Comparison of ENCODE assay signal across 29 cellular contexts in the genomic region with DNA sequence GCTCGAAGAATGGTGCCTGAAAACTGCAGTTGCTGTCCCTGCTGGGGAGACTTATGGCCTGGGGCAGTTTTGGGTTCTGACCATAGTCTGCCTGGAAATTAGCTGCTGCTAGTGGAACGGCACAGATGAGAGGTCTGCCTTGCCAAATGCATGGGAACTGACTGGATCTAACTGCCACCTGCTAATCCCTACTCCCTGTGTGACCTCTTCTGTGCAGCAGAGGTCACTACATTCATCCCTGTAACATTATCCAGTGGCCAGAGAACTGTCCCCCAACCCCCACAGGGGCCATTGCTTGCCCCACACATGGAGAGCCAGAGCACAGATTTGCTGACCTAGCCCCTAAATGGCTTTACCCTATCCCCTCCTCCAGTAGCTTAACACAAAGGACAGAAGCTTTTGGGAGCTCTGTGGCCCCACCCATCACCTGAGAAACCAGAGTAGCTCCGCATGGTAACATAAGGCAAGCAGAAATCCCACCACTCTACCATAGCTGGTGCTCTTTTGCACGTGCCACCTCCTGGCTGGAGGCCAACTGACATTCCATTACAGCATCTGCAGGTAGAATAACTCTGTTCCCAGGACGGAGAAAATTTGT.
A peak's percentile ranks its signal among the peaks of the same experiment; 100 is the strongest.
DNase-seq lines count a peak whose midpoint lies in the region; ATAC-seq and TF ChIP-seq lines count a peak whose summit lies in the region.
"Had no signal": no experiment of that assay in that cellular context is flagged by ENCODE, and none has a peak within 500 bp of the region (broad histone marks: within the 10 kb centered on the region; RNA-seq: fewer than 3 reads in every experiment).

No MANE protein-coding gene starts in this region.

- H3K27ac Mint-ChIP-seq in naive thymus-derived CD4-positive, alpha-beta T cell, result no peak overlapping the region
- H3K27ac Mint-ChIP-seq: activated CD4-positive, alpha-beta memory T cell treated with anti-CD3 and anti-CD28 coated beads for 36 hours; activated naive CD4-positive, alpha-beta T cell treated with anti-CD3 and anti-CD28 coated beads, Interleukin-2, amount 50 U/mL, for 24 hours; activated T-helper 17 cell treated with anti-CD3 and anti-CD28 coated beads, Interleukin-2, amount 50 U/mL, for 72 hours; memory B cell; natural killer cell; stimulated activated naive B cell treated with anti-CD40 and anti-IgM and Interleukin-4, amounts not matched to agents 10 μg/mL and 1 μg/mL and 100 μg/mL, for 72 hours had no signal

- H3K4ac ChIP-seq in mesendoderm (ENCODE audit: low read depth, low read length), result no peak overlapping the region

- H2AK5ac ChIP-seq in mesendoderm (ENCODE audit: low read length), result no peak overlapping the region

- no CpG with 5 or more reads among the region's 5 CpGs for WGBS in mesendoderm (ENCODE audit: extremely low coverage, insufficient coverage, low lambda C conversion rate)

- no peak overlapping the region for H2BK120ac ChIP-seq in mesendoderm (ENCODE audit: low read depth, low read length)

- H3K36me3 Mint-ChIP-seq in naive thymus-derived CD4-positive, alpha-beta T cell, result no peaks in the 10 kb centered on the region
- H3K36me3 Mint-ChIP-seq: activated CD4-positive, alpha-beta memory T cell treated with anti-CD3 and anti-CD28 coated beads for 36 hours; activated naive CD4-positive, alpha-beta T cell treated with anti-CD3 and anti-CD28 coated beads, Interleukin-2, amount 50 U/mL, for 24 hours; memory B cell; stimulated activated naive B cell treated with anti-CD40 and anti-IgM and Interleukin-4, amounts not matched to agents 10 μg/mL and 1 μg/mL and 100 μg/mL, for 72 hours had no signal

- no peak overlapping the region for H3K4me2 ChIP-seq in mesendoderm (ENCODE audit: low read length)

- H3K27me3 ChIP-seq in mesendoderm (ENCODE audit: insufficient read depth, low read length, poor library complexity) (no peaks in the 10 kb centered on the region), upper lobe of right lung (no peaks in the 10 kb centered on the region)
- H3K27me3 ChIP-seq in naive thymus-derived CD4-positive, alpha-beta T cell (ENCODE audit: control insufficient read depth in 2 of 2, insufficient read depth in 2 of 2, low read length in 2 of 2), result no peaks in the 10 kb centered on the region
- H3K27me3 ChIP-seq: cardiac muscle cell, right atrium auricular region had no signal

- no peak overlapping the region for H3K18ac ChIP-seq in mesendoderm (ENCODE audit: low read length)

- H3K23ac ChIP-seq in mesendoderm (ENCODE audit: low read length), result no peak overlapping the region

- no peaks in the 10 kb centered on the region for H3K79me2 ChIP-seq in mesendoderm (ENCODE audit: control insufficient read depth, insufficient read depth, low read length)
- H3K79me2 ChIP-seq: parathyroid adenoma had no signal

- TF ChIP-seq CTCF in upper lobe of right lung (IDR thresholded peaks at IDR 0.05), result no peak

- H3K9me3 ChIP-seq in upper lobe of right lung, result no peaks in the 10 kb centered on the region
- peaks cover 0 to 4% (median 0%) of the 10 kb centered on the region in 3 experiments for H3K9me3 ChIP-seq in naive thymus-derived CD4-positive, alpha-beta T cell (ENCODE audit: control insufficient read depth in 2 of 3, low read length in 3 of 3)
- H3K9me3 ChIP-seq: right atrium auricular region, thoracic aorta had no signal

- H2BK5ac ChIP-seq in mesendoderm (ENCODE audit: low read length), result no peak overlapping the region

- no peak overlapping the region for H3K4me3 ChIP-seq in mesendoderm (ENCODE audit: low read length)
- H3K4me3 ChIP-seq in upper lobe of right lung, result no peak overlapping the region
- no peak overlapping the region for H3K4me3 ChIP-seq in naive thymus-derived CD4-positive, alpha-beta T cell (ENCODE audit: low read length)
- H3K4me3 ChIP-seq: cardiac muscle cell, right atrium auricular region, thoracic aorta had no signal

- H2BK15ac ChIP-seq in mesendoderm (replicated peaks; ENCODE audit: low read depth), result no peak overlapping the region

- H3K79me1 ChIP-seq in mesendoderm (ENCODE audit: low read length), result no peaks in the 10 kb centered on the region

- CTCF ChIA-PET in naive thymus-derived CD4-positive, alpha-beta T cell (lab: Charles Lee), result no interaction called here

- peaks cover 3 to 19% (median 11%) of the 10 kb centered on the region in 11 donors for H3K9me3 Mint-ChIP-seq in naive thymus-derived CD4-positive, alpha-beta T cell
- H3K9me3 Mint-ChIP-seq: memory B cell had no signal

- DNase-seq in left ventricle myocardium superior, result no peak
- DNase-seq in Right ventricle myocardium inferior (ENCODE audit: missing footprints), result no peak
- DNase-seq in UCSD-AML1 (lab: John Stamatoyannopoulos, UW; ENCODE audit: unreplicated experiment), result peak; percentile 4
- peak; percentile 34 for DNase-seq in mesendoderm
- DNase-seq in upper lobe of right lung, result no peak
- DNase-seq in NCI-H1105 treated with DMSO at 0.1 percent for 48 hours (lab: John Stamatoyannopoulos, UW), result no peak
- no peak for DNase-seq in naive thymus-derived CD4-positive, alpha-beta T cell
- DNase-seq: ACHN; activated CD4-positive, alpha-beta memory T cell treated with anti-CD3 and anti-CD28 coated beads for 36 hours; activated CD8-positive, alpha-beta memory T cell treated with anti-CD3 and anti-CD28 coated beads, Interleukin-2, amount 50 U/mL, for 48 hours; COR-L47; dermis blood vessel endothelial cell; EL; KG1; natural killer cell; NCI-H187; NCI-H2171 treated with DMSO at 0.1 percent for 48 hours; NCI-H524 treated with DMSO at 0.1 percent for 48 hours; stimulated activated CD4-positive, alpha-beta T cell treated with anti-CD3 and anti-CD28 coated beads, Interleukin-12 subunit alpha, Interleukin-12 subunit beta, amount 100 ng/mL, for 4 hours; stimulated activated CD4-positive, alpha-beta T cell treated with anti-CD3 and anti-CD28 coated beads, Interleukin-4, amount 100 ng/mL, for 24 hours; stimulated activated naive B cell treated with anti-CD40 and anti-IgM and Interleukin-4, amounts not matched to agents 10 μg/mL and 1 μg/mL and 100 μg/mL, for 72 hours had no signal

- no peak overlapping the region for H4K5ac ChIP-seq in mesendoderm (ENCODE audit: low read length)

- no peaks in the 10 kb centered on the region for H3K4me1 Mint-ChIP-seq in naive thymus-derived CD4-positive, alpha-beta T cell
- H3K4me1 Mint-ChIP-seq: activated naive CD4-positive, alpha-beta T cell treated with anti-CD3 and anti-CD28 coated beads, Interleukin-2, amount 50 U/mL, for 24 hours; activated T-helper 17 cell treated with anti-CD3 and anti-CD28 coated beads, Interleukin-2, amount 50 U/mL, for 72 hours; memory B cell; natural killer cell; stimulated activated naive B cell treated with anti-CD40 and anti-IgM and Interleukin-4, amounts not matched to agents 10 μg/mL and 1 μg/mL and 100 μg/mL, for 72 hours had no signal

- intact Hi-C loops in left ventricle myocardium superior (cut with micrococcal nuclease) (no loop called here), Right ventricle myocardium inferior (cut with DNase I) (no loop called here), upper lobe of right lung (cut with DNase I) (no loop called here)
- intact Hi-C loops in naive thymus-derived CD4-positive, alpha-beta T cell (cut with micrococcal nuclease), result no loop called here

- no peak overlapping the region for H3K9ac ChIP-seq in mesendoderm (ENCODE audit: low read length)
- H3K9ac ChIP-seq: parathyroid adenoma had no signal

- H3K4me3 Mint-ChIP-seq in naive thymus-derived CD4-positive, alpha-beta T cell, result no peak overlapping the region
- H3K4me3 Mint-ChIP-seq: activated CD4-positive, alpha-beta memory T cell treated with anti-CD3 and anti-CD28 coated beads for 36 hours; activated naive CD4-positive, alpha-beta T cell treated with anti-CD3 and anti-CD28 coated beads, Interleukin-2, amount 50 U/mL, for 24 hours; activated T-helper 17 cell treated with anti-CD3 and anti-CD28 coated beads, Interleukin-2, amount 50 U/mL, for 72 hours; memory B cell; natural killer cell; stimulated activated naive B cell treated with anti-CD40 and anti-IgM and Interleukin-4, amounts not matched to agents 10 μg/mL and 1 μg/mL and 100 μg/mL, for 72 hours had no signal

- ATAC-seq in left ventricle myocardium superior, result peak; percentile 43
- no peak for ATAC-seq in Right ventricle myocardium inferior
- peak; percentile 10 for ATAC-seq in upper lobe of right lung
- ATAC-seq in GM19351 (IDR thresholded peaks at IDR 0.05; ENCODE audit: unreplicated experiment), result no peak
- ATAC-seq in naive thymus-derived CD4-positive, alpha-beta T cell, result no peak
- ATAC-seq: activated T-helper 17 cell treated with anti-CD3 and anti-CD28 coated beads, Interleukin-2, amount 50 U/mL, for 72 hours; natural killer cell; stimulated activated naive B cell treated with anti-CD40 and anti-IgM and Interleukin-4, amounts not matched to agents 10 μg/mL and 1 μg/mL and 100 μg/mL, for 72 hours had no signal

- POLR2A ChIA-PET in naive thymus-derived CD4-positive, alpha-beta T cell (lab: Charles Lee), result no interaction called here

- no peaks in the 10 kb centered on the region for H3K27me3 Mint-ChIP-seq in naive thymus-derived CD4-positive, alpha-beta T cell
- H3K27me3 Mint-ChIP-seq: activated CD4-positive, alpha-beta memory T cell treated with anti-CD3 and anti-CD28 coated beads for 36 hours; activated naive CD4-positive, alpha-beta T cell treated with anti-CD3 and anti-CD28 coated beads, Interleukin-2, amount 50 U/mL, for 24 hours; activated T-helper 17 cell treated with anti-CD3 and anti-CD28 coated beads, Interleukin-2, amount 50 U/mL, for 72 hours; memory B cell; stimulated activated naive B cell treated with anti-CD40 and anti-IgM and Interleukin-4, amounts not matched to agents 10 μg/mL and 1 μg/mL and 100 μg/mL, for 72 hours had no signal

- H3K36me3 ChIP-seq in mesendoderm (ENCODE audit: control insufficient read depth, insufficient read depth, low read length) (no peaks in the 10 kb centered on the region), upper lobe of right lung (no peaks in the 10 kb centered on the region)
- H3K36me3 ChIP-seq in naive thymus-derived CD4-positive, alpha-beta T cell (ENCODE audit: control insufficient read depth in 2 of 3, insufficient read depth in 3 of 3, low read length in 3 of 3), result no peaks in the 10 kb centered on the region
- H3K36me3 ChIP-seq: cardiac muscle cell, right atrium auricular region, thoracic aorta had no signal

- no peak overlapping the region for H4K8ac ChIP-seq in mesendoderm (ENCODE audit: low read depth, low read length)

- H3K27ac ChIP-seq in mesendoderm (ENCODE audit: low read depth, low read length) (no peak overlapping the region), upper lobe of right lung (no peak overlapping the region)
- H3K27ac ChIP-seq in naive thymus-derived CD4-positive, alpha-beta T cell (ENCODE audit: low read depth, low read length), result no peak overlapping the region
- H3K27ac ChIP-seq: cardiac muscle cell, parathyroid adenoma, right atrium auricular region, thoracic aorta had no signal

- no peak overlapping the region for H3K56ac ChIP-seq in mesendoderm (ENCODE audit: low read length)

- H3K4me1 ChIP-seq in mesendoderm (ENCODE audit: control insufficient read depth, low read depth, low read length) (no peaks in the 10 kb centered on the region), upper lobe of right lung (no peaks in the 10 kb centered on the region)
- no peaks in the 10 kb centered on the region for H3K4me1 ChIP-seq in naive thymus-derived CD4-positive, alpha-beta T cell (ENCODE audit: control insufficient read depth in 2 of 2, insufficient read depth in 2 of 2, low read length in 2 of 2)
- H3K4me1 ChIP-seq: parathyroid adenoma, right atrium auricular region had no signal

Comparison
In these comparisons a context has a peak if more than half of its experiments do, and no peak if none do; other contexts are left out.
1. ATAC-seq: peak in left ventricle myocardium superior (single experiment) and upper lobe of right lung (single experiment); none in Right ventricle myocardium inferior (single experiment), GM19351 (single experiment) and naive thymus-derived CD4-positive, alpha-beta T cell (single experiment).
2. DNase-seq: peak in UCSD-AML1 (single experiment) and mesendoderm (single experiment); none in left ventricle myocardium superior (single experiment), Right ventricle myocardium inferior (single experiment), upper lobe of right lung (single experiment), NCI-H1105 treated with DMSO at 0.1 percent for 48 hours (single experiment) and naive thymus-derived CD4-positive, alpha-beta T cell (0 of 9).